14 cellular contexts compared by ENCODE assay signal in the genomic region with DNA sequence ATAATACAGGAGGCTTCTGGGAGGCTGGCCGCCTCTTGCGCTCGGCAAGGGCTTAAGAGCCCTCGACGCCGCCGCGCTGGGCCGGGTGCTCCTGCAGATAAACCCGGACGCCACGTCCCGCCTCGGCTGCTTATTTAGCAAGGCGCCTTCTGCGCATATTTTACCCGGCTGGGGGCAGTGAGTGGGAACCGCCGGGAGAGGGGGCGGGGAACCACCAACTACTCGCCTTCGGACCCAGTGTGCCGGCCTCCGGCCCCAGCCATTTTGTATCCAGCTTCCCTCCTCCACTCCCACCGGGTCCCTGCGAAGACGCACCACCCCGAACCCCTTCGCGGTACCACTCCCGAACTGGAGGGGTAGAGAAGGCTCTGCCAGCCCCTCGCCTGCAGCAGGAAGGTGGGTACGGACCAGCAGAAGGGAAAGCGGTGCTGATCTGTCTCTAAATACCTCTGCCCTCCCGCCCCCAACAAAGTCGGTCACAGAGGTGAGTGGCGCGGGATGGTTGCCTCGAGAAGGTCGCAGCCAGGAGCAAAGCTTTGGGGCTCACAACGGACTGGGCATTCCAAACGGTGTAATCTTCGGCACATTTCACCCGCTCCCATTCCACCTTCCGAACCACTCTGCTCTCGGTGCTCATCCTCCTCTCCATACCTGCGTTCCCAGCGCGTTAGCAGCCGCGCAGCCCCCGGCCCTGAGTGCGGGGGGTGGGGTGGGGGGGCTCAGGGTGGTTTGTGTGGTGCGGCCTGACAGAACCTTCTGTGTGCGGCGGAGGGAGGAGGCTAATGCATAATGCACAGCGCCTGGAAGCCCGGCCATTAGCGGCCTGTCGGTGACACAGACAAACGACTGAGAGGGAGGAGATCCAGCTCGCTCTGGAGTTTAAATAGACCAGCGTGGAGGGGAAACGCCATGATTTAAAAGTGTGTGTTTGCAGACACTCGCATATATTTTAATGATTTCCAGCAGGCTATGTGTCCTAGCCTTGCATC. TPM values are rescaled to one million over a fixed set of nuclear protein-coding genes. Genes with fewer than 3 reads are reported as not detected.
DNase-seq lines count a peak whose midpoint lies in the region; FAIRE-seq and TF ChIP-seq lines count a peak whose summit lies in the region.
"Had no signal": no experiment of that assay in that cellular context is flagged by ENCODE, and none has a peak within 500 bp of the region (broad histone marks: within the 10 kb centered on the region; RNA-seq: fewer than 3 reads in every experiment).

No MANE protein-coding gene starts in this region.

- H3K9me3 ChIP-seq in H9 (ENCODE audit: control insufficient read depth, low read depth, low read length) (no peaks in the 10 kb centered on the region), OCI-LY7 (ENCODE audit: low read length) (no peaks in the 10 kb centered on the region), kidney (ENCODE audit: control insufficient read depth in 1 of 2, low read length in 2 of 2) (no peaks in the 10 kb centered on the region), smooth muscle cell (replicated peaks; ENCODE audit: low read depth) (no peaks in the 10 kb centered on the region)

- peaks cover 29% of the 10 kb centered on the region for H3F3A ChIP-seq in smooth muscle cell (ENCODE audit: low read depth)

- no peak overlapping the region for H3K56ac ChIP-seq in H9 (ENCODE audit: insufficient read length, low read depth, low read length)

- H4K20me1 ChIP-seq in H9 (ENCODE audit: control insufficient read depth, insufficient read depth, insufficient read length) (peaks cover 3% of the 10 kb centered on the region), OCI-LY7 (ENCODE audit: insufficient read depth, low read length) (no peaks in the 10 kb centered on the region), smooth muscle cell (ENCODE audit: low read depth) (peaks cover 6% of the 10 kb centered on the region)

- peaks cover 33 to 42% of the 10 kb centered on the region in 2 experiments for H3K9me3 Mint-ChIP-seq in H9

- no peak overlapping the region for H3K4ac ChIP-seq in H9 (ENCODE audit: low read depth, low read length)

- H3K79me1 ChIP-seq in H9 (ENCODE audit: insufficient read depth, low read depth, low read length, poor library complexity, severe bottlenecking), result no peaks in the 10 kb centered on the region

- peaks cover 26% of the 10 kb centered on the region for H3K23me2 ChIP-seq in H9 (ENCODE audit: insufficient read length, low read depth, low read length, poor library complexity, severe bottlenecking)

- POLR2A ChIA-PET in OCI-LY7 (lab: Charles Lee), result interaction anchor here (0.5 to 0.7 kb wide), 2 partner anchors 152 to 558 kb away, joined by 3 to 7 read pairs; no protein-coding TSS in a partner anchor

- H2AFZ ChIP-seq in H9 (ENCODE audit: low read length) (no peak overlapping the region), OCI-LY7 (ENCODE audit: low read length) (no peak overlapping the region), smooth muscle cell (ENCODE audit: low read depth) (no peak overlapping the region)

- no peak overlapping the region for H2BK20ac ChIP-seq in H9 (ENCODE audit: low read depth, low read length, poor library complexity, severe bottlenecking)

- H3K9ac ChIP-seq in H9 (ENCODE audit: extremely low read depth, insufficient read length, low read length) (no peak overlapping the region), kidney (ENCODE audit: low read length in 2 of 2) (no peak overlapping the region), smooth muscle cell (ENCODE audit: low read depth) (no peak overlapping the region)

- H2AK5ac ChIP-seq in H9 (ENCODE audit: insufficient read length, low read length), result no peak overlapping the region

- no peak overlapping the region for H3K23ac ChIP-seq in H9 (ENCODE audit: insufficient read length, low read depth, low read length)

- H3K36me3 Mint-ChIP-seq in H9 (ENCODE audit: insufficient read depth in 1 of 3, low read depth in 3 of 3), result peaks cover 0 to 4% (median 3%) of the 10 kb centered on the region in 3 experiments; a peak in 3 of 7 replicates

- no TSS peak for BruUV-seq in OCI-LY7 (replicated peaks; lab: Mats Ljungman, UMichigan)

- no peak overlapping the region for H2BK120ac ChIP-seq in H9 (ENCODE audit: low read depth, low read length, poor library complexity, severe bottlenecking)

- peaks cover 27 to 39% of the 10 kb centered on the region in 2 experiments for H3K4me1 Mint-ChIP-seq in H9

- H3K4me1 ChIP-seq in H9 (ENCODE audit: insufficient read depth, low read length) (peaks cover 11% of the 10 kb centered on the region; the same call in 1 of the 2 replicates), OCI-LY7 (ENCODE audit: insufficient read depth, low read length, poor library complexity, severe bottlenecking) (peaks cover 69% of the 10 kb centered on the region), kidney (ENCODE audit: control insufficient read depth in 1 of 2, insufficient read depth in 1 of 2, low read depth in 1 of 2, low read length in 2 of 2) (peaks cover 0 to 5% of the 10 kb centered on the region in 2 donors), smooth muscle cell (ENCODE audit: low read depth) (peaks cover 57% of the 10 kb centered on the region)
- H3K4me1 ChIP-seq: foreskin keratinocyte had no signal

- H3K4me2 ChIP-seq in H9 (ENCODE audit: insufficient read depth, insufficient read length, low read length), result peak overlapping the region; percentile 74
- peak overlapping the region; percentile 96 for H3K4me2 ChIP-seq in OCI-LY7 (ENCODE audit: low read length)
- peak overlapping the region; percentile 86 for H3K4me2 ChIP-seq in smooth muscle cell

- H3K27me3 ChIP-seq in H9 (ENCODE audit: insufficient read depth, low read length), result peaks cover 51% of the 10 kb centered on the region
- peaks cover 6% of the 10 kb centered on the region for H3K27me3 ChIP-seq in smooth muscle cell (ENCODE audit: low read depth)
- H3K27me3 ChIP-seq: foreskin keratinocyte had no signal

- intact Hi-C loops in OCI-LY7 (cut with micrococcal nuclease; ENCODE audit: unreplicated experiment) (no loop called here), kidney (cut with DNase I) (no loop called here)

- H3K27ac Mint-ChIP-seq in H9, result no peak overlapping the region

- H4K8ac ChIP-seq in H9 (replicated peaks; ENCODE audit: insufficient read length, low read depth, low read length), result no peak overlapping the region

- no peak overlapping the region for H4K5ac ChIP-seq in H9 (ENCODE audit: insufficient read length, low read depth, low read length)

- H3T11ph ChIP-seq in H9 (ENCODE audit: low read length), result no peak overlapping the region

- peak overlapping the region; percentile 89 for H3K14ac ChIP-seq in H9 (ENCODE audit: insufficient read depth, low read length)

- no peak overlapping the region for H4K91ac ChIP-seq in H9 (ENCODE audit: insufficient read length, low read depth, low read length)

- H3K27me3 Mint-ChIP-seq in H9 (ENCODE audit: low read depth), result peaks cover 64% of the 10 kb centered on the region

- no peaks in the 10 kb centered on the region for H3K79me2 ChIP-seq in H9 (ENCODE audit: insufficient read depth, low read length)
- no peaks in the 10 kb centered on the region for H3K79me2 ChIP-seq in OCI-LY7 (ENCODE audit: insufficient read depth, low read depth, low read length)
- H3K79me2 ChIP-seq in smooth muscle cell (ENCODE audit: low read depth), result no peaks in the 10 kb centered on the region

- WGBS in H9 (ENCODE audit: extremely low coverage, insufficient read length, low lambda C conversion rate), result no CpG with 5 or more reads among the region's 65 CpGs
- 18% methylated on average over 60 of the region's 65 CpGs for WGBS in smooth muscle cell (ENCODE audit: low lambda C conversion rate)

- H2BK12ac ChIP-seq in H9 (ENCODE audit: insufficient read length, low read depth, low read length), result no peak overlapping the region

- H3K4me3 ChIP-seq in OCI-LY7 (ENCODE audit: low read depth, low read length, poor library complexity, severe bottlenecking) (no peak overlapping the region), kidney (ENCODE audit: low read length in 2 of 2) (no peak overlapping the region), smooth muscle cell (peak overlapping the region; percentile 20)

- H3K9me2 ChIP-seq in OCI-LY7 (ENCODE audit: insufficient read depth, low read length), result no peaks in the 10 kb centered on the region

- DNase-seq in H9 (peak; percentile 58), OCI-LY7 (ENCODE audit: low spot score) (no peak), kidney (peak; percentile 77), smooth muscle cell (lab: John Stamatoyannopoulos, UW; ENCODE audit: unreplicated experiment) (no peak), NCI-H128 (lab: John Stamatoyannopoulos, UW; ENCODE audit: unreplicated experiment) (no peak), frontal cortex (ENCODE audit: low spot score in 2 of 2) (no peak)
- DNase-seq in central memory CD4-positive, alpha-beta T cell, result no peak
- DNase-seq: AML-193, foreskin keratinocyte, KG1, NCI-H1092 treated with DMSO at 0.1 percent for 48 hours, SHP77 treated with DMSO at 0.1 percent for 48 hours, substantia nigra, T-helper 2 cell had no signal

- H2BK5ac ChIP-seq in H9 (ENCODE audit: insufficient read length, low read length), result no peak overlapping the region

- TF ChIP-seq CTCF in H9 (conservative IDR thresholded peaks at IDR 0.05) (no peak), OCI-LY7 (conservative IDR thresholded peaks at IDR 0.05; ENCODE audit: low read length) (no peak), kidney (IDR thresholded peaks at IDR 0.05; ENCODE audit: borderline replicate concordance, extremely low read depth, insufficient read depth) (no peak), smooth muscle cell (IDR thresholded peaks at IDR 0.05; ENCODE audit: borderline replicate concordance, insufficient read depth, poor library complexity, severe bottlenecking) (no peak)

- FAIRE-seq in kidney (lab: Jason Lieb, UNC), result no peak
- no peak for FAIRE-seq in frontal cortex (lab: Jason Lieb, UNC)

- CTCF ChIA-PET in OCI-LY7 (lab: Charles Lee; ENCODE audit: unreplicated experiment), result no interaction called here

- H2BK15ac ChIP-seq in H9 (ENCODE audit: low read depth, low read length), result peak overlapping the region; percentile 39; the same call in 1 of the 2 replicates

- no peaks in the 10 kb centered on the region for H3K36me3 ChIP-seq in OCI-LY7 (ENCODE audit: insufficient read depth, low read length)
- H3K36me3 ChIP-seq in kidney (ENCODE audit: control insufficient read depth in 1 of 2, insufficient read depth in 2 of 2, low read length in 2 of 2), result no peaks in the 10 kb centered on the region
- no peaks in the 10 kb centered on the region for H3K36me3 ChIP-seq in smooth muscle cell (ENCODE audit: low read depth)

- H3K27ac ChIP-seq in H9 (ENCODE audit: insufficient read length, low read depth, low read length), result no peak overlapping the region
- H3K27ac ChIP-seq in OCI-LY7 (ENCODE audit: low read depth, low read length, poor library complexity, severe bottlenecking), result no peak overlapping the region
- H3K27ac ChIP-seq in kidney (ENCODE audit: low read depth in 2 of 2, low read length in 2 of 2), result no peak overlapping the region
- no peak overlapping the region for H3K27ac ChIP-seq in smooth muscle cell (ENCODE audit: low read depth)
- H3K27ac ChIP-seq: foreskin keratinocyte had no signal

- peak overlapping the region; percentile 58 to 68 for H3K4me3 Mint-ChIP-seq in H9

- peak overlapping the region; percentile 84 for H3K18ac ChIP-seq in H9 (ENCODE audit: insufficient read length, low read depth, low read length)

RNA-seq across cellular contexts. Expression of a gene that starts 4.9 kb away (rescaled TPM):
- total RNA-seq in H9 (2021) (126 and 134 TPM in 2 replicates), OCI-LY7 (2022) (48.0 and 52.2 TPM in 2 replicates), kidney (33.9 TPM), smooth muscle cell (28.0 and 28.5 TPM in 2 replicates), frontal cortex (26.5 TPM)
- total RNA-seq in OCI-LY7 (2014; rRNA removed; shearing (Covaris generic)), result 55.6 and 64.3 TPM in 2 replicates
- polyA plus RNA-seq in kidney (ENCODE audit: insufficient read depth, low read depth, low replicate concordance) (7.7 TPM), smooth muscle cell (13.1 and 19.5 TPM in 2 replicates)

Comparison
In these comparisons a context has a peak if more than half of its experiments do, and no peak if none do; other contexts are left out.
1. DNase-seq: peak in H9 (single experiment) and kidney (single experiment); none in OCI-LY7 (single experiment), smooth muscle cell (single experiment), NCI-H128 (single experiment), frontal cortex (0 of 2) and central memory CD4-positive, alpha-beta T cell (single experiment).
2. Peak in every context shown above with its lines, with median percentiles within 50 percentile points of each other: H3K4me2 ChIP-seq.